Comparison of ENCODE assay signal across 1 cellular context in genomic region chr1:228006793-228007053, GRCh38.
TF ChIP-seq lines count a peak whose summit lies in the region.

Gene WNT3A, plus strand, starts transcription at chr1:228006998. Its CDS starts 131 bp downstream, at chr1:228007129.

TF ChIP-seq in IMR-90, 13 proteins besides CTCF, POLR2A, EP300 and RAD21:
- TF ChIP-seq ELK1 (IDR thresholded peaks at IDR 0.05; ENCODE audit: borderline replicate concordance, low read depth, low read length) (no peak), BHLHE40 (IDR thresholded peaks at IDR 0.05; ENCODE audit: low read depth, low read length) (no peak), FOS (IDR thresholded peaks at IDR 0.05; ENCODE audit: low read depth, low read length) (no peak), MXI1 (IDR thresholded peaks at IDR 0.05; ENCODE audit: borderline replicate concordance, low read depth, low read length) (no peak), CEBPB (IDR thresholded peaks at IDR 0.05; ENCODE audit: low read depth, low read length) (no peak), USF2 (IDR thresholded peaks at IDR 0.05; ENCODE audit: low read depth, low read length) (no peak), SMC3 (IDR thresholded peaks at IDR 0.05; ENCODE audit: low read depth, low read length) (no peak), RCOR1 (IDR thresholded peaks at IDR 0.05; ENCODE audit: insufficient replicate concordance, low read length) (no peak), MAFK (IDR thresholded peaks at IDR 0.05; ENCODE audit: low read depth, low read length) (no peak), NFE2L2 (IDR thresholded peaks at IDR 0.05; ENCODE audit: low read depth, low read length) (no peak), MAZ (IDR thresholded peaks at IDR 0.05; ENCODE audit: borderline replicate concordance, low read depth, low read length) (no peak)
